Comparison of ENCODE assay signal across 17 cellular contexts in the genomic region with DNA sequence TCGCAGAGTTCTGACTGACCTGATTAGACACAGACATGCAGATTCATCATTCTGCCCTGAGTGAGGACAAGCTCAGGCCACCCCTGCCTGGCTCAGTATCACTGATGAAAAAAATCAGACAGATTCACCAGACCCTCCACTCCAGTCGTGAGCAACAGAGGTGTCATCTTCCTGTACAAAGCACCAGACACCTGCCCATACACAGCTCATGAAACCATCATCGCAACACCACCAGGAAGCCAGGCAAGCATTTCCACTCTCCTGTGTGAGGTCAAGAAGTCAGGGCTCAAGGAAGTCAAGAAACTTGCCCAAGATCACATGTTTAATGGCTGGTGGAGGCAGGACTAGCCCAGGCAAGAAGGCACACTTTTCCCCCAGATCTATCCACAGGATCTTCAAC.
DNase-seq lines count a peak whose midpoint lies in the region; ATAC-seq, FAIRE-seq and TF ChIP-seq lines count a peak whose summit lies in the region.
"Had no signal": no experiment of that assay in that cellular context is flagged by ENCODE, and none has a peak within 500 bp of the region (broad histone marks: within the 10 kb centered on the region; RNA-seq: fewer than 3 reads in every experiment).

No MANE protein-coding gene starts in this region.

- H3K27ac ChIP-seq in MM.1S (ENCODE audit: low read length) (no peak overlapping the region), foreskin keratinocyte (no peak overlapping the region)

- H3K9me2 ChIP-seq in MM.1S (replicated peaks; ENCODE audit: insufficient read depth, low read length) = no peaks in the 10 kb centered on the region

- H3F3A ChIP-seq in MM.1S (ENCODE audit: insufficient read depth, low read length) = no peaks in the 10 kb centered on the region

- H3K36me3 ChIP-seq in MM.1S (replicated peaks; ENCODE audit: insufficient read depth, low read length) (no peaks in the 10 kb centered on the region), bronchial epithelial cell (ENCODE audit: control insufficient read depth, insufficient read depth, low read length) (no peaks in the 10 kb centered on the region)
- H3K36me3 ChIP-seq: HAP-1 had no signal

- no peak overlapping the region for H3K9ac ChIP-seq in MM.1S (ENCODE audit: low read length)

- no peaks in the 10 kb centered on the region for H4K20me1 ChIP-seq in MM.1S (ENCODE audit: insufficient read depth, low read length)

- ATAC-seq in foreskin keratinocyte = peak; percentile 81
- no peak for ATAC-seq in GM18868 (IDR thresholded peaks at IDR 0.05; ENCODE audit: unreplicated experiment)
- ATAC-seq: GM23338 had no signal

- no peaks in the 10 kb centered on the region for H3K79me2 ChIP-seq in MM.1S (ENCODE audit: low read length)

- no peak for FAIRE-seq in bronchial epithelial cell (lab: Jason Lieb, UNC)
- FAIRE-seq: H54 had no signal

- no peaks in the 10 kb centered on the region for H3K27me3 ChIP-seq in MM.1S (replicated peaks; ENCODE audit: insufficient read depth, low read length)
- no peaks in the 10 kb centered on the region for H3K27me3 ChIP-seq in bronchial epithelial cell (ENCODE audit: control insufficient read depth, insufficient read depth, low read length)
- no peaks in the 10 kb centered on the region for H3K27me3 ChIP-seq in foreskin keratinocyte

- no peak overlapping the region for H3K4me2 ChIP-seq in MM.1S (ENCODE audit: low read depth, low read length)
- H3K4me2 ChIP-seq: GM23338 had no signal

- no peak overlapping the region for H3K4me3 ChIP-seq in MM.1S (ENCODE audit: low read length)
- H3K4me3 ChIP-seq in bronchial epithelial cell (ENCODE audit: low read depth, low read length) = no peak overlapping the region
- H3K4me3 ChIP-seq: GM23338, HAP-1 had no signal

- no peaks in the 10 kb centered on the region for H3K9me3 ChIP-seq in MM.1S (replicated peaks; ENCODE audit: insufficient read depth, low read length)
- H3K9me3 ChIP-seq: HAP-1 had no signal

- H3K4me1 ChIP-seq in MM.1S (ENCODE audit: low read length) (no peaks in the 10 kb centered on the region), foreskin keratinocyte (no peaks in the 10 kb centered on the region)
- H3K4me1 ChIP-seq: HAP-1 had no signal

- no peak overlapping the region for H2AFZ ChIP-seq in MM.1S (ENCODE audit: low read length)
- H2AFZ ChIP-seq: GM23338 had no signal

- TF ChIP-seq CTCF in MM.1S (IDR thresholded peaks at IDR 0.05; ENCODE audit: low read length) = no peak
- TF ChIP-seq CTCF in bronchial epithelial cell (IDR thresholded peaks at IDR 0.05; ENCODE audit: insufficient read depth, low read length, severe bottlenecking) = no peak
- TF ChIP-seq CTCF in foreskin keratinocyte (conservative IDR thresholded peaks at IDR 0.05) = no peak

- DNase-seq in MM.1S = peak; percentile 55
- peak; percentile 34 for DNase-seq in bronchial epithelial cell (ENCODE audit: low read depth)
- DNase-seq in foreskin keratinocyte = no peak
- no peak for DNase-seq in activated CD4-positive, alpha-beta T cell treated with anti-CD3 and anti-CD28 coated beads for 48 hours
- no peak for DNase-seq in dedifferentiated amniotic fluid mesenchymal stem cell (ENCODE audit: extremely low spot score)
- DNase-seq: C1 segment of cervical spinal cord; Calu3; CD4-positive, alpha-beta memory T cell; COR-L47; DMS53; DMS79 treated with DMSO at 0.1 percent for 48 hours; GF-D8; HFFc6 had no signal

Comparison
In these comparisons a context has a peak if more than half of its experiments do, and no peak if none do; other contexts are left out.
1. DNase-seq: peak in MM.1S (single experiment) and bronchial epithelial cell (single experiment); none in foreskin keratinocyte (0 of 2), activated CD4-positive, alpha-beta T cell treated with anti-CD3 and anti-CD28 coated beads for 48 hours (single experiment) and dedifferentiated amniotic fluid mesenchymal stem cell (single experiment).